Comparison of ENCODE assay signal across 12 cellular contexts in genomic region chr12:52228931-52229330, GRCh38. TPM values are rescaled to one million over a fixed set of nuclear protein-coding genes. Genes with fewer than 3 reads are reported as not detected.
"Had no signal": no experiment of that assay in that cellular context is flagged by ENCODE, and none has a peak within 500 bp of the region (broad histone marks: within the 10 kb centered on the region; RNA-seq: fewer than 3 reads in every experiment).

No MANE protein-coding gene starts in this region.

- H3K9me3 ChIP-seq: gastrocnemius medialis, ovary, stomach had no signal

- DNase-seq: activated CD4-positive, alpha-beta memory T cell treated with anti-CD3 and anti-CD28 coated beads, Interleukin-2, amount 10 ng/mL, durations not matched to agents 7 days and 5 days; activated naive CD4-positive, alpha-beta T cell; activated naive CD8-positive, alpha-beta T cell treated with anti-CD3 and anti-CD28 coated beads, Interleukin-2, amount 50 U/mL, for 24 hours; central memory CD4-positive, alpha-beta T cell; cortex of kidney; effector CD8-positive, alpha-beta T cell; gastrocnemius medialis; left ventricle myocardium superior; ovary; stomach; T-helper 17 cell had no signal

- H3K9me3 Mint-ChIP-seq: activated CD4-positive, alpha-beta memory T cell treated with anti-CD3 and anti-CD28 coated beads, Interleukin-2, amount 10 ng/mL, durations not matched to agents 7 days and 5 days; activated naive CD8-positive, alpha-beta T cell treated with anti-CD3 and anti-CD28 coated beads, Interleukin-2, amount 50 U/mL, for 24 hours had no signal

- H3K27ac Mint-ChIP-seq: activated CD4-positive, alpha-beta memory T cell treated with anti-CD3 and anti-CD28 coated beads, Interleukin-2, amount 10 ng/mL, durations not matched to agents 7 days and 5 days; activated naive CD8-positive, alpha-beta T cell treated with anti-CD3 and anti-CD28 coated beads, Interleukin-2, amount 50 U/mL, for 24 hours; T-helper 17 cell had no signal

- H3K27me3 ChIP-seq: ovary had no signal

- H3K27ac ChIP-seq: gastrocnemius medialis, ovary, stomach had no signal

- ATAC-seq: activated naive CD8-positive, alpha-beta T cell treated with anti-CD3 and anti-CD28 coated beads, Interleukin-2, amount 50 U/mL, for 24 hours; gastrocnemius medialis; left ventricle myocardium superior; T-helper 17 cell had no signal

- H3K36me3 ChIP-seq: gastrocnemius medialis, ovary, stomach had no signal

- H3K4me3 Mint-ChIP-seq: activated CD4-positive, alpha-beta memory T cell treated with anti-CD3 and anti-CD28 coated beads, Interleukin-2, amount 10 ng/mL, durations not matched to agents 7 days and 5 days; activated naive CD8-positive, alpha-beta T cell treated with anti-CD3 and anti-CD28 coated beads, Interleukin-2, amount 50 U/mL, for 24 hours; T-helper 17 cell had no signal

- H3K4me3 ChIP-seq: gastrocnemius medialis, ovary, stomach had no signal

RNA-seq across cellular contexts. Expression of gene KRT7, which starts 4.1 kb away (rescaled TPM):
- polyA plus RNA-seq: neural cell had no signal

RNA-seq across cellular contexts. Expression of gene KRT80, which starts 37.1 kb away (rescaled TPM):
- total RNA-seq: activated CD4-positive, alpha-beta memory T cell treated with anti-CD3 and anti-CD28 coated beads, Interleukin-2, amount 10 ng/mL, durations not matched to agents 7 days and 5 days; left ventricle myocardium superior; T-helper 17 cell had no signal
- polyA plus RNA-seq: neural cell had no signal

RNA-seq across cellular contexts. Expression of gene KRT86, which starts 45.5 kb away (rescaled TPM):
- total RNA-seq: left ventricle myocardium superior, stomach had no signal
- polyA plus RNA-seq: neural cell, ovary, stomach had no signal
